ENCODE assay signal across 15 cellular contexts in genomic region chr12:46550266-46550879, GRCh38.
DNase-seq lines count a peak whose midpoint lies in the region; ATAC-seq and TF ChIP-seq lines count a peak whose summit lies in the region.
"Had no signal": no experiment of that assay in that cellular context is flagged by ENCODE, and none has a peak within 500 bp of the region (broad histone marks: within the 10 kb centered on the region; RNA-seq: fewer than 3 reads in every experiment).

No MANE protein-coding gene starts in this region.

- peaks cover 82% of the 10 kb centered on the region for H3F3A ChIP-seq in GM23248 (ENCODE audit: insufficient read depth)

- in situ Hi-C loops in GM23248 (cut with MboI): no loop called here

- H3K9me3 Mint-ChIP-seq in activated CD4-positive, alpha-beta memory T cell treated with anti-CD3 and anti-CD28 coated beads, Interleukin-2, amount 10 ng/mL, durations not matched to agents 7 days and 5 days: peaks cover 9% of the 10 kb centered on the region
- H3K9me3 Mint-ChIP-seq: central memory CD8-positive, alpha-beta T cell had no signal

- WGBS in GM23248 (ENCODE audit: low coverage in 1 of 2, low lambda C conversion rate in 2 of 2, missing lambda C conversion rate in 2 of 2), 2 experiments: 98% methylated on average over 4 of the region's 4 CpGs

- no peak overlapping the region for H3K4me3 ChIP-seq in A673 (ENCODE audit: low read depth, low read length, poor library complexity, severe bottlenecking)
- H3K4me3 ChIP-seq in GM23248: no peak overlapping the region
- no peak overlapping the region for H3K4me3 ChIP-seq in fibroblast of lung (replicated peaks in 1 of 4; ENCODE audit: control extremely low read depth in 1 of 4, insufficient read depth in 1 of 4, low read depth in 3 of 4, low read length in 4 of 4)
- H3K4me3 ChIP-seq: BLaER1 had no signal

- H2AFZ ChIP-seq in GM23248 (peak overlapping the region; percentile 66; the same call in 1 of the 2 replicates), fibroblast of lung (ENCODE audit: low read length) (no peak overlapping the region)

- H3K4me1 Mint-ChIP-seq in activated CD4-positive, alpha-beta memory T cell treated with anti-CD3 and anti-CD28 coated beads, Interleukin-2, amount 10 ng/mL, durations not matched to agents 7 days and 5 days: peaks cover 61% of the 10 kb centered on the region
- H3K4me1 Mint-ChIP-seq: endodermal cell had no signal

- H3K4me3 Mint-ChIP-seq in activated CD4-positive, alpha-beta memory T cell treated with anti-CD3 and anti-CD28 coated beads, Interleukin-2, amount 10 ng/mL, durations not matched to agents 7 days and 5 days: peak overlapping the region; percentile 26
- H3K4me3 Mint-ChIP-seq: central memory CD8-positive, alpha-beta T cell; endodermal cell had no signal

- TSS peak; percentile 97 for BruUV-seq in A673 (replicated peaks; lab: Mats Ljungman, UMichigan)

- H3K36me3 ChIP-seq in A673 (ENCODE audit: insufficient read depth, low read length, poor library complexity, severe bottlenecking) (no peaks in the 10 kb centered on the region), GM23248 (ENCODE audit: low read depth) (no peaks in the 10 kb centered on the region), fibroblast of lung (ENCODE audit: control insufficient read depth, insufficient read depth, low read length) (no peaks in the 10 kb centered on the region)
- H3K36me3 ChIP-seq: BLaER1 had no signal

- H4K20me1 ChIP-seq in GM23248 (ENCODE audit: insufficient read depth) (no peaks in the 10 kb centered on the region), fibroblast of lung (ENCODE audit: control insufficient read depth, extremely low read depth, insufficient read depth, low read length) (no peaks in the 10 kb centered on the region)
- H4K20me1 ChIP-seq: BLaER1 had no signal

- H3K27ac Mint-ChIP-seq in activated CD4-positive, alpha-beta memory T cell treated with anti-CD3 and anti-CD28 coated beads, Interleukin-2, amount 10 ng/mL, durations not matched to agents 7 days and 5 days: peak overlapping the region; percentile 89
- H3K27ac Mint-ChIP-seq: endodermal cell had no signal

- POLR2A ChIA-PET in A673 (lab: Charles Lee; ENCODE audit: low non-redundant PET): no interaction called here
- POLR2A ChIA-PET in activated CD4-positive, alpha-beta memory T cell treated with anti-CD3 and anti-CD28 coated beads, Interleukin-2, amount 10 ng/mL, durations not matched to agents 7 days and 5 days (lab: Charles Lee): interaction anchor here (0.7 to 5.1 kb wide), 6 partner anchors 26 to 280 kb away, joined by 3 to 46 read pairs (median 6); partner anchors contain the start of gene SLC38A2

- DNase-seq in A673 (ENCODE audit: low spot score): no peak
- no peak for DNase-seq in GM23248
- no peak for DNase-seq in activated CD4-positive, alpha-beta memory T cell treated with anti-CD3 and anti-CD28 coated beads, Interleukin-2, amount 10 ng/mL, durations not matched to agents 7 days and 5 days
- no peak for DNase-seq in fibroblast of lung (ENCODE audit: low read depth in 2 of 2)
- no peak for DNase-seq in NOMO-1 (lab: John Stamatoyannopoulos, UW; ENCODE audit: unreplicated experiment in 2 of 2)
- no peak for DNase-seq in DMS53 treated with DMSO at 0.1 percent for 48 hours (lab: John Stamatoyannopoulos, UW; ENCODE audit: unreplicated experiment)
- DNase-seq: DMS79, endodermal cell, NCI-H1105 treated with DMSO at 0.1 percent for 48 hours, Right ventricle myocardium superior, substantia nigra had no signal

- H3K4me2 ChIP-seq in GM23248 (ENCODE audit: unreplicated experiment): peak overlapping the region; percentile 55
- H3K4me2 ChIP-seq in fibroblast of lung (ENCODE audit: extremely low read depth, insufficient read depth, low read length): no peak overlapping the region
- H3K4me2 ChIP-seq: BLaER1 had no signal

- intact Hi-C loops in A673 (cut with micrococcal nuclease; ENCODE audit: unreplicated experiment): no loop called here

- H3K27me3 ChIP-seq in A673 (replicated peaks; ENCODE audit: insufficient read depth, low read depth, low read length, poor library complexity) (no peaks in the 10 kb centered on the region), GM23248 (replicated peaks; ENCODE audit: insufficient read depth) (no peaks in the 10 kb centered on the region), fibroblast of lung (ENCODE audit: control insufficient read depth, insufficient read depth, low read length) (no peaks in the 10 kb centered on the region)
- H3K27me3 ChIP-seq: BLaER1 had no signal

- no peak for TF ChIP-seq CTCF in A673 (conservative IDR thresholded peaks at IDR 0.05; ENCODE audit: low read depth, low read length)
- TF ChIP-seq CTCF in fibroblast of lung (conservative IDR thresholded peaks at IDR 0.05 in 1 of 2, IDR thresholded peaks at IDR 0.05 in 1 of 2; ENCODE audit: low read depth in 1 of 2, low read length in 2 of 2): no peak

- peaks cover 13% of the 10 kb centered on the region for H3K79me2 ChIP-seq in GM23248 (ENCODE audit: insufficient read depth)
- H3K79me2 ChIP-seq in fibroblast of lung (ENCODE audit: control insufficient read depth, insufficient read depth, low read length): no peaks in the 10 kb centered on the region

- CTCF ChIA-PET in A673 (lab: Charles Lee): no interaction called here
- CTCF ChIA-PET in activated CD4-positive, alpha-beta memory T cell treated with anti-CD3 and anti-CD28 coated beads, Interleukin-2, amount 10 ng/mL, durations not matched to agents 7 days and 5 days (lab: Charles Lee): interaction anchor here (1.4 kb wide), 1 partner anchor 25 kb away, joined by 3 read pairs; no protein-coding TSS in a partner anchor

- peaks cover 22% of the 10 kb centered on the region for H3K36me3 Mint-ChIP-seq in activated CD4-positive, alpha-beta memory T cell treated with anti-CD3 and anti-CD28 coated beads, Interleukin-2, amount 10 ng/mL, durations not matched to agents 7 days and 5 days (ENCODE audit: low read depth)

- H3K9me2 ChIP-seq in GM23248 (ENCODE audit: insufficient read depth): no peaks in the 10 kb centered on the region

- H3K9me3 ChIP-seq in A673 (ENCODE audit: low read depth, low read length, poor library complexity, severe bottlenecking) (no peaks in the 10 kb centered on the region), GM23248 (ENCODE audit: low read depth) (no peaks in the 10 kb centered on the region), fibroblast of lung (ENCODE audit: control insufficient read depth, insufficient read depth, low read depth, low read length) (no peaks in the 10 kb centered on the region)

- H3K27me3 Mint-ChIP-seq in activated CD4-positive, alpha-beta memory T cell treated with anti-CD3 and anti-CD28 coated beads, Interleukin-2, amount 10 ng/mL, durations not matched to agents 7 days and 5 days: no peaks in the 10 kb centered on the region

- H3K9ac ChIP-seq in GM23248: peak overlapping the region; percentile 59
- H3K9ac ChIP-seq in fibroblast of lung (ENCODE audit: insufficient read depth, low read length): no peak overlapping the region
- H3K9ac ChIP-seq: BLaER1 had no signal

- peak overlapping the region; percentile 87 for H3K27ac ChIP-seq in A673 (ENCODE audit: low read depth, low read length, poor library complexity, severe bottlenecking)
- peak overlapping the region; percentile 96 for H3K27ac ChIP-seq in GM23248
- peak overlapping the region; percentile 90 for H3K27ac ChIP-seq in fibroblast of lung (ENCODE audit: insufficient read depth, low read length)
- H3K27ac ChIP-seq: BLaER1 had no signal

- no peak for ATAC-seq in GM19463 (IDR thresholded peaks at IDR 0.05; ENCODE audit: unreplicated experiment)
- ATAC-seq in GM18868 (IDR thresholded peaks at IDR 0.05; ENCODE audit: unreplicated experiment): no peak

- peaks cover 86% of the 10 kb centered on the region for H3K4me1 ChIP-seq in A673 (ENCODE audit: insufficient read depth, low read length, poor library complexity, severe bottlenecking)
- H3K4me1 ChIP-seq in GM23248 (ENCODE audit: insufficient read depth): peaks cover 74% of the 10 kb centered on the region
- peaks cover 35% of the 10 kb centered on the region for H3K4me1 ChIP-seq in fibroblast of lung (ENCODE audit: control insufficient read depth, extremely low read depth, insufficient read depth, low read length)
- H3K4me1 ChIP-seq: BLaER1 had no signal
